8 cellular contexts compared by ENCODE assay signal in genomic region chr14:105398044-105398725, GRCh38. TPM values are rescaled to one million over a fixed set of nuclear protein-coding genes. Genes with fewer than 3 reads are reported as not detected.
DNase-seq lines count a peak whose midpoint lies in the region; ATAC-seq and TF ChIP-seq lines count a peak whose summit lies in the region.

TSS of gene TEX22 (plus strand) at chr14:105398538. CDS start at chr14:105399341, 803 bp downstream.

- intact Hi-C loops in gastrocnemius medialis (cut with DNase I; ENCODE audit: low total_unique reads), result loop anchor here (1.0 to 2.0 kb wide), 2 partner anchors 17 to 27 kb away; no protein-coding TSS in a partner anchor

- no CpG with 5 or more reads among the region's 77 CpGs for WGBS in iPS DF 6.9 (ENCODE audit: insufficient coverage, insufficient read length)

- H3K36me3 ChIP-seq in iPS DF 6.9 (ENCODE audit: control insufficient read depth, insufficient read depth, low read length) (peaks cover 9% of the 10 kb centered on the region), gastrocnemius medialis (peaks cover 0 to 16% of the 10 kb centered on the region in 2 donors)

- H3K9me3 ChIP-seq in iPS DF 6.9 (ENCODE audit: control insufficient read depth, insufficient read depth, low read length), result peaks cover 5% of the 10 kb centered on the region
- no peaks in the 10 kb centered on the region for H3K9me3 ChIP-seq in gastrocnemius medialis

- H3K4me1 ChIP-seq in iPS DF 6.9 (ENCODE audit: control insufficient read depth, insufficient read depth, low read length) (peaks cover 5% of the 10 kb centered on the region), gastrocnemius medialis (peaks cover 17 to 19% of the 10 kb centered on the region in 2 donors)

- ATAC-seq in HG02870 (IDR thresholded peaks at IDR 0.05; ENCODE audit: unreplicated experiment), result peak; percentile 77
- ATAC-seq in gastrocnemius medialis, result peak; percentile 85 to 91
- ATAC-seq in GM18870 (IDR thresholded peaks at IDR 0.05; ENCODE audit: unreplicated experiment), result no peak

- DNase-seq in NCI-H1694 treated with DMSO at 0.1 percent for 48 hours (lab: John Stamatoyannopoulos, UW) (peak; percentile 94), T1000 (lab: John Stamatoyannopoulos, UW) (peak; percentile 64), astrocyte of the spinal cord (ENCODE audit: low read depth, low spot score) (peak; percentile 75), iPS DF 6.9 (ENCODE audit: low read depth, low spot score) (peak; percentile 52), gastrocnemius medialis (peak; percentile 78 to 82)

- H3K27ac ChIP-seq in iPS DF 6.9 (ENCODE audit: low read length) (no peak within 1 kb of the TSS), gastrocnemius medialis (peak within 1 kb of the TSS; percentile 79 to 94 (median 90))

- in situ Hi-C loops in astrocyte of the spinal cord (cut with HindIII; ENCODE audit: low sequenced_read_pairs) (no loop called here), gastrocnemius medialis (cut with MboI; ENCODE audit: low sequenced_read_pairs in 4 of 4) (no loop called here)

- TF ChIP-seq CTCF in astrocyte of the spinal cord (IDR thresholded peaks at IDR 0.05; ENCODE audit: low read depth, low read length) (peak; percentile 10), gastrocnemius medialis (IDR thresholded peaks at IDR 0.05 in 4 of 5, conservative IDR thresholded peaks at IDR 0.05 in 1 of 5) (peak in 2 of 5 experiments; percentile 36 to 45)

- no peaks in the 10 kb centered on the region for H3K27me3 ChIP-seq in iPS DF 6.9 (ENCODE audit: control insufficient read depth, insufficient read depth, low read length)
- H3K27me3 ChIP-seq in gastrocnemius medialis, result no peaks in the 10 kb centered on the region

- H3K4me3 ChIP-seq in astrocyte of the spinal cord (ENCODE audit: low read depth, low read length), result peak within 1 kb of the TSS; percentile 70
- peak within 1 kb of the TSS; percentile 54 for H3K4me3 ChIP-seq in iPS DF 6.9 (ENCODE audit: low read length)
- H3K4me3 ChIP-seq in gastrocnemius medialis, result peak within 1 kb of the TSS; percentile 70 to 100 (median 94)

- peak; percentile 86 for TF ChIP-seq POLR2A in GM15510 (IDR thresholded peaks at IDR 0.05; ENCODE audit: borderline replicate concordance, extremely low read depth, insufficient read length)
- peak; percentile 66 to 81 for TF ChIP-seq POLR2A in gastrocnemius medialis (IDR thresholded peaks at IDR 0.05)

RNA-seq across cellular contexts. Expression of gene TEX22, which starts in this region (rescaled TPM):
- not detected for total RNA-seq in gastrocnemius medialis

Comparison
In these comparisons a context has a peak if more than half of its experiments do, and no peak if none do; other contexts are left out.
1. Peak in DNase-seq, ATAC-seq, H3K4me3 ChIP-seq and H3K27ac ChIP-seq in gastrocnemius medialis; RNA of the gene not detected or under 1 TPM.